10 cellular contexts compared by ENCODE assay signal in genomic region chr2:148565272-148565894, GRCh38.
A peak's percentile ranks its signal among the peaks of the same experiment; 100 is the strongest.
DNase-seq lines count a peak whose midpoint lies in the region; ATAC-seq and TF ChIP-seq lines count a peak whose summit lies in the region.
"Had no signal": no experiment of that assay in that cellular context is flagged by ENCODE, and none has a peak within 500 bp of the region (broad histone marks: within the 10 kb centered on the region; RNA-seq: fewer than 3 reads in every experiment).

No MANE protein-coding gene starts in this region.

- POLR2A ChIA-PET in MCF 10A (lab: Yijun Ruan, JAX), result no interaction called here
- POLR2A ChIA-PET in PC-3 (lab: Charles Lee; ENCODE audit: unreplicated experiment), result no interaction called here

- intact Hi-C loops in MCF 10A (cut with micrococcal nuclease) (loop anchor here (1.0 kb wide), 1 partner anchor 425 kb away; no protein-coding TSS in a partner anchor), breast epithelium (cut with DNase I; ENCODE audit: low total_unique reads) (no loop called here), PC-3 (cut with micrococcal nuclease) (loop anchor here (1.0 to 5.0 kb wide), 2 partner anchors 402 to 425 kb away; no protein-coding TSS in a partner anchor), upper lobe of right lung (cut with DNase I) (no loop called here)
- intact Hi-C loops in activated naive CD4-positive, alpha-beta T cell treated with anti-CD3 and anti-CD28 coated beads for 36 hours (cut with micrococcal nuclease), result loop anchor here (1.0 kb wide), 1 partner anchor 425 kb away; no protein-coding TSS in a partner anchor

- no peaks in the 10 kb centered on the region for H3K27me3 Mint-ChIP-seq in MCF 10A (ENCODE audit: insufficient read depth, unreplicated experiment)
- no peaks in the 10 kb centered on the region for H3K27me3 Mint-ChIP-seq in activated naive CD4-positive, alpha-beta T cell treated with anti-CD3 and anti-CD28 coated beads for 36 hours (ENCODE audit: low read depth)

- no TSS peak for BruUV-seq in MCF 10A (replicated peaks; lab: Mats Ljungman, UMichigan)
- BruUV-seq in PC-3 (replicated peaks; lab: Mats Ljungman, UMichigan), result no TSS peak

- H3K79me2 ChIP-seq in PC-3 (ENCODE audit: low read length), result no peaks in the 10 kb centered on the region

- no peaks in the 10 kb centered on the region for H3K9me3 Mint-ChIP-seq in MCF 10A (ENCODE audit: unreplicated experiment)
- no peaks in the 10 kb centered on the region for H3K9me3 Mint-ChIP-seq in activated naive CD4-positive, alpha-beta T cell treated with anti-CD3 and anti-CD28 coated beads for 36 hours

- no peaks in the 10 kb centered on the region for H3K27me3 ChIP-seq in breast epithelium
- peaks cover 23% of the 10 kb centered on the region for H3K27me3 ChIP-seq in PC-3 (ENCODE audit: low read length)
- H3K27me3 ChIP-seq in upper lobe of right lung, result no peaks in the 10 kb centered on the region

- no peaks in the 10 kb centered on the region for H3K36me3 Mint-ChIP-seq in MCF 10A (ENCODE audit: insufficient read depth, unreplicated experiment)
- H3K36me3 Mint-ChIP-seq in activated naive CD4-positive, alpha-beta T cell treated with anti-CD3 and anti-CD28 coated beads for 36 hours (ENCODE audit: low read depth), result no peaks in the 10 kb centered on the region

- H3K9ac ChIP-seq in PC-3 (ENCODE audit: low read length), result no peak overlapping the region

- H3K36me3 ChIP-seq in breast epithelium (no peaks in the 10 kb centered on the region), PC-3 (ENCODE audit: low read depth, low read length) (no peaks in the 10 kb centered on the region), upper lobe of right lung (no peaks in the 10 kb centered on the region)

- H3K4me1 ChIP-seq in breast epithelium, result no peaks in the 10 kb centered on the region
- H3K4me1 ChIP-seq in PC-3 (ENCODE audit: insufficient read depth, low read length), result no peaks in the 10 kb centered on the region
- H3K4me1 ChIP-seq in upper lobe of right lung, result no peaks in the 10 kb centered on the region

- H3K9me3 ChIP-seq in breast epithelium (no peaks in the 10 kb centered on the region), PC-3 (ENCODE audit: low read length) (no peaks in the 10 kb centered on the region), upper lobe of right lung (no peaks in the 10 kb centered on the region)

- ATAC-seq in PC-3, result peak; percentile 74
- peak; percentile 71 for ATAC-seq in upper lobe of right lung
- ATAC-seq in GM21367 (IDR thresholded peaks at IDR 0.05; ENCODE audit: unreplicated experiment), result no peak

- H3K27ac ChIP-seq in breast epithelium, result no peak overlapping the region
- no peak overlapping the region for H3K27ac ChIP-seq in PC-3 (ENCODE audit: low read length)
- H3K27ac ChIP-seq in upper lobe of right lung, result no peak overlapping the region

- H3K27ac Mint-ChIP-seq in MCF 10A (ENCODE audit: low read depth, unreplicated experiment), result no peak overlapping the region
- no peak overlapping the region for H3K27ac Mint-ChIP-seq in activated naive CD4-positive, alpha-beta T cell treated with anti-CD3 and anti-CD28 coated beads for 36 hours
- H3K27ac Mint-ChIP-seq: B cell had no signal

- no peak for TF ChIP-seq POLR2A in breast epithelium (IDR thresholded peaks at IDR 0.05)

- H3K4me3 Mint-ChIP-seq in MCF 10A (ENCODE audit: unreplicated experiment), result no peak overlapping the region
- H3K4me3 Mint-ChIP-seq in activated naive CD4-positive, alpha-beta T cell treated with anti-CD3 and anti-CD28 coated beads for 36 hours, result no peak overlapping the region
- H3K4me3 Mint-ChIP-seq: B cell had no signal

- H4K20me1 ChIP-seq in PC-3 (ENCODE audit: low read length), result no peaks in the 10 kb centered on the region

- H3K4me3 ChIP-seq in breast epithelium (no peak overlapping the region), PC-3 (ENCODE audit: low read length) (no peak overlapping the region), fibroblast of pulmonary artery (replicated peaks; ENCODE audit: low read depth, low read length) (no peak overlapping the region), upper lobe of right lung (no peak overlapping the region)

- TF ChIP-seq CTCF in MCF 10A (IDR thresholded peaks at IDR 0.05; ENCODE audit: unreplicated experiment) (peak; percentile 14), breast epithelium (IDR thresholded peaks at IDR 0.05) (no peak), PC-3 (conservative IDR thresholded peaks at IDR 0.05; ENCODE audit: low read depth, low read length) (peak; percentile 48; the same call in 1 of the 2 replicates), fibroblast of pulmonary artery (IDR thresholded peaks at IDR 0.05; ENCODE audit: low read length, missing control alignments) (peak; percentile 32), upper lobe of right lung (IDR thresholded peaks at IDR 0.05) (peak; percentile 36)

- no peak overlapping the region for H3K4me2 ChIP-seq in PC-3 (ENCODE audit: low read length)

- CTCF ChIA-PET in MCF 10A (lab: Yijun Ruan, JAX), result interaction anchor here (0.7 to 1.5 kb wide), 2 partner anchors 56 to 427 kb away, joined by 3 read pairs; no protein-coding TSS in a partner anchor
- CTCF ChIA-PET in PC-3 (lab: Charles Lee), result no interaction called here
- CTCF ChIA-PET in activated naive CD4-positive, alpha-beta T cell treated with anti-CD3 and anti-CD28 coated beads for 36 hours (lab: Charles Lee), result interaction anchor here (0.6 to 1.1 kb wide), 2 partner anchors 56 to 322 kb away, joined by 3 to 4 read pairs; no protein-coding TSS in a partner anchor

- no peaks in the 10 kb centered on the region for H3K9me2 ChIP-seq in PC-3 (replicated peaks; ENCODE audit: low read length)

- peak; percentile 27 for DNase-seq in MCF 10A (ENCODE audit: unreplicated experiment)
- no peak for DNase-seq in breast epithelium (ENCODE audit: low spot score in 2 of 2)
- DNase-seq in PC-3, result peak; percentile 49
- peak; percentile 17 for DNase-seq in fibroblast of pulmonary artery (ENCODE audit: low read depth)
- no peak for DNase-seq in upper lobe of right lung
- DNase-seq in activated naive CD4-positive, alpha-beta T cell treated with anti-CD3 and anti-CD28 coated beads for 36 hours, result no peak
- DNase-seq in activated T-cell treated with anti-CD3 and anti-CD28 coated beads, Interleukin-2, amount 50 U/mL, for 48 hours, result no peak
- DNase-seq: activated CD4-positive, alpha-beta T cell treated with anti-CD3 and anti-CD28 coated beads, Interleukin-2, amount 50 U/mL, for 48 hours had no signal

- no peak overlapping the region for H2AFZ ChIP-seq in PC-3 (ENCODE audit: low read length)

- no peaks in the 10 kb centered on the region for H3F3A ChIP-seq in PC-3 (ENCODE audit: low read length, unreplicated experiment)

- no peaks in the 10 kb centered on the region for H3K4me1 Mint-ChIP-seq in MCF 10A (ENCODE audit: insufficient read depth, unreplicated experiment)
- peaks cover 5% of the 10 kb centered on the region for H3K4me1 Mint-ChIP-seq in activated naive CD4-positive, alpha-beta T cell treated with anti-CD3 and anti-CD28 coated beads for 36 hours (ENCODE audit: low read depth)
- H3K4me1 Mint-ChIP-seq: B cell had no signal

Comparison
In these comparisons a context has a peak if more than half of its experiments do, and no peak if none do; other contexts are left out.
1. DNase-seq: peak in MCF 10A (single experiment), PC-3 (single experiment) and fibroblast of pulmonary artery (single experiment); none in breast epithelium (0 of 2), upper lobe of right lung (single experiment), activated naive CD4-positive, alpha-beta T cell treated with anti-CD3 and anti-CD28 coated beads for 36 hours (single experiment) and activated T-cell treated with anti-CD3 and anti-CD28 coated beads, Interleukin-2, amount 50 U/mL, for 48 hours (0 of 2).
2. CTCF ChIP-seq: peak in MCF 10A (single experiment), PC-3 (single experiment), fibroblast of pulmonary artery (single experiment) and upper lobe of right lung (single experiment); none in breast epithelium (0 of 3).
3. intact Hi-C loops: an anchor here in MCF 10A (1.0 kb wide), PC-3 (1.0 to 5.0 kb wide) and activated naive CD4-positive, alpha-beta T cell treated with anti-CD3 and anti-CD28 coated beads for 36 hours (1.0 kb wide); none called in breast epithelium and upper lobe of right lung.